In genomic region chr7:31092606-31093005, GRCh38 we compare ENCODE assay signal across 27 cellular contexts. TPM values are rescaled to one million over a fixed set of nuclear protein-coding genes. Genes with fewer than 3 reads are reported as not detected.
DNase-seq lines count a peak whose midpoint lies in the region; ATAC-seq, FAIRE-seq and TF ChIP-seq lines count a peak whose summit lies in the region.
"Had no signal": no experiment of that assay in that cellular context is flagged by ENCODE, and none has a peak within 500 bp of the region (broad histone marks: within the 10 kb centered on the region; RNA-seq: fewer than 3 reads in every experiment).

No MANE protein-coding gene starts in this region.

- no peak overlapping the region for H3K9ac ChIP-seq in kidney (ENCODE audit: low read length in 2 of 2)
- H3K9ac ChIP-seq: BLaER1 treated with 17β-estradiol and CSF1 and Interleukin-3, amounts not matched to agents 10 nM and 100 nM had no signal

- H4K20me1 ChIP-seq in OCI-LY7 (ENCODE audit: insufficient read depth, low read length): no peaks in the 10 kb centered on the region
- H4K20me1 ChIP-seq: BLaER1 treated with 17β-estradiol and CSF1 and Interleukin-3, amounts not matched to agents 10 nM and 100 nM had no signal

- no peak for FAIRE-seq in kidney (lab: Jason Lieb, UNC)
- FAIRE-seq: A549, D721Med, GM12878, GM19239, H54 had no signal

- TF ChIP-seq CTCF in left ventricle myocardium inferior (IDR thresholded peaks at IDR 0.05; ENCODE audit: borderline replicate concordance) (no peak), kidney (IDR thresholded peaks at IDR 0.05; ENCODE audit: borderline replicate concordance, extremely low read depth, insufficient read depth) (no peak), upper lobe of right lung (IDR thresholded peaks at IDR 0.05) (no peak), uterus (IDR thresholded peaks at IDR 0.05) (no peak), OCI-LY7 (conservative IDR thresholded peaks at IDR 0.05; ENCODE audit: low read length) (no peak)

- no peak for TF ChIP-seq POLR2A in uterus (IDR thresholded peaks at IDR 0.05)

- no TSS peak for BruUV-seq in OCI-LY7 (replicated peaks; lab: Mats Ljungman, UMichigan)

- DNase-seq in cardiac septum (ENCODE audit: low spot score): peak; percentile 3
- DNase-seq in left ventricle myocardium inferior: no peak
- peak; percentile 18 for DNase-seq in kidney
- DNase-seq in posterior vena cava (ENCODE audit: low spot score): peak; percentile 61
- peak; percentile 9 for DNase-seq in upper lobe of right lung
- DNase-seq in putamen (ENCODE audit: low spot score): no peak
- DNase-seq in uterus: no peak
- no peak for DNase-seq in OCI-LY7 (ENCODE audit: low spot score)
- DNase-seq: 8988T; ACHN; AML-193; BE2C; CD8-positive, alpha-beta memory T cell; DMS 273 treated with DMSO at 0.1 percent for 48 hours; DMS79; EL; GDM1; GOT3; HCEC 1CT had no signal

- intact Hi-C loops in cardiac septum (cut with DNase I) (no loop called here), left ventricle myocardium inferior (cut with micrococcal nuclease) (no loop called here), kidney (cut with DNase I) (no loop called here), posterior vena cava (cut with DNase I) (no loop called here), upper lobe of right lung (cut with DNase I) (no loop called here), uterus (cut with DNase I; ENCODE audit: low total_unique reads) (no loop called here), OCI-LY7 (cut with micrococcal nuclease; ENCODE audit: unreplicated experiment) (no loop called here)

- peaks cover 10% of the 10 kb centered on the region for H3K36me3 ChIP-seq in left ventricle myocardium inferior
- H3K36me3 ChIP-seq in kidney (ENCODE audit: control insufficient read depth in 1 of 2, insufficient read depth in 2 of 2, low read length in 2 of 2): no peaks in the 10 kb centered on the region
- no peaks in the 10 kb centered on the region for H3K36me3 ChIP-seq in upper lobe of right lung
- no peaks in the 10 kb centered on the region for H3K36me3 ChIP-seq in uterus
- H3K36me3 ChIP-seq in OCI-LY7 (ENCODE audit: insufficient read depth, low read length): no peaks in the 10 kb centered on the region
- H3K36me3 ChIP-seq: BE2C; BLaER1 treated with 17β-estradiol and CSF1 and Interleukin-3, amounts not matched to agents 10 nM and 100 nM had no signal

- no peaks in the 10 kb centered on the region for H3K79me2 ChIP-seq in OCI-LY7 (ENCODE audit: insufficient read depth, low read depth, low read length)

- H3K4me3 ChIP-seq in left ventricle myocardium inferior (no peak overlapping the region), kidney (ENCODE audit: low read length in 2 of 2) (no peak overlapping the region), upper lobe of right lung (no peak overlapping the region), uterus (no peak overlapping the region), OCI-LY7 (ENCODE audit: low read depth, low read length, poor library complexity, severe bottlenecking) (no peak overlapping the region)
- H3K4me3 ChIP-seq: A549; BLaER1 treated with 17β-estradiol and CSF1 and Interleukin-3, amounts not matched to agents 10 nM and 100 nM; GM12878 had no signal

- H3K9me3 ChIP-seq in left ventricle myocardium inferior (replicated peaks) (no peaks in the 10 kb centered on the region), kidney (ENCODE audit: control insufficient read depth in 1 of 2, low read length in 2 of 2) (no peaks in the 10 kb centered on the region), upper lobe of right lung (no peaks in the 10 kb centered on the region), uterus (no peaks in the 10 kb centered on the region), OCI-LY7 (ENCODE audit: low read length) (no peaks in the 10 kb centered on the region)
- H3K9me3 ChIP-seq: A549; BE2C; BLaER1 treated with 17β-estradiol and CSF1 and Interleukin-3, amounts not matched to agents 10 nM and 100 nM had no signal

- H3K27me3 ChIP-seq in left ventricle myocardium inferior (ENCODE audit: low read depth): peaks cover 61% of the 10 kb centered on the region
- no peaks in the 10 kb centered on the region for H3K27me3 ChIP-seq in upper lobe of right lung
- H3K27me3 ChIP-seq in uterus: no peaks in the 10 kb centered on the region
- H3K27me3 ChIP-seq: BE2C; BLaER1 treated with 17β-estradiol and CSF1 and Interleukin-3, amounts not matched to agents 10 nM and 100 nM had no signal

- H3K9me2 ChIP-seq in OCI-LY7 (ENCODE audit: insufficient read depth, low read length): no peaks in the 10 kb centered on the region

- POLR2A ChIA-PET in OCI-LY7 (lab: Charles Lee): interaction anchor here (0.7 kb wide), 1 partner anchor 72 kb away, joined by 4 read pairs; no protein-coding TSS in a partner anchor

- no peaks in the 10 kb centered on the region for H3K4me1 ChIP-seq in left ventricle myocardium inferior
- H3K4me1 ChIP-seq in kidney (ENCODE audit: control insufficient read depth in 1 of 2, insufficient read depth in 1 of 2, low read depth in 1 of 2, low read length in 2 of 2): no peaks in the 10 kb centered on the region
- H3K4me1 ChIP-seq in upper lobe of right lung: no peaks in the 10 kb centered on the region
- H3K4me1 ChIP-seq in uterus: no peaks in the 10 kb centered on the region
- H3K4me1 ChIP-seq in OCI-LY7 (ENCODE audit: insufficient read depth, low read length, poor library complexity, severe bottlenecking): no peaks in the 10 kb centered on the region
- H3K4me1 ChIP-seq: A549; BE2C; BLaER1 treated with 17β-estradiol and CSF1 and Interleukin-3, amounts not matched to agents 10 nM and 100 nM had no signal

- ATAC-seq in upper lobe of right lung: no peak
- ATAC-seq: A549, GM12878 had no signal

- CTCF ChIA-PET in OCI-LY7 (lab: Charles Lee; ENCODE audit: unreplicated experiment): no interaction called here

- H3K27ac ChIP-seq in left ventricle myocardium inferior (replicated peaks) (no peak overlapping the region), kidney (ENCODE audit: low read depth in 2 of 2, low read length in 2 of 2) (no peak overlapping the region), upper lobe of right lung (no peak overlapping the region), uterus (no peak overlapping the region), OCI-LY7 (ENCODE audit: low read depth, low read length, poor library complexity, severe bottlenecking) (no peak overlapping the region)
- H3K27ac ChIP-seq: A549; BLaER1 treated with 17β-estradiol and CSF1 and Interleukin-3, amounts not matched to agents 10 nM and 100 nM had no signal

- no peak overlapping the region for H2AFZ ChIP-seq in OCI-LY7 (ENCODE audit: low read length)

- H3K4me2 ChIP-seq in OCI-LY7 (ENCODE audit: low read length): no peak overlapping the region
- H3K4me2 ChIP-seq: A549; BLaER1 treated with 17β-estradiol and CSF1 and Interleukin-3, amounts not matched to agents 10 nM and 100 nM had no signal

RNA-seq across cellular contexts. Expression of gene ADCYAP1R1, which starts 40.5 kb away (rescaled TPM):
- total RNA-seq in cardiac septum (1.4 TPM), left ventricle myocardium inferior (2.5 TPM), kidney (not detected), posterior vena cava (1 to 10 TPM; 1.8 to 4.3 TPM), upper lobe of right lung (1.8 TPM), uterus (10 to 100 TPM in 1 of 4 donors, 1 to 10 TPM in 3; 3.1 to 22.0 (median 6.7) TPM), OCI-LY7 (2022) (not detected in 2 replicates)
- not detected for polyA plus RNA-seq in kidney (ENCODE audit: insufficient read depth, low read depth, low replicate concordance)
- not detected in 2 replicates for total RNA-seq in OCI-LY7 (2014; rRNA removed; shearing (Covaris generic))
- total RNA-seq: CD4-positive, alpha-beta T cell; CD8-positive, alpha-beta memory T cell; GM12878 had no signal
- polyA plus RNA-seq: CD14-positive monocyte; CD8-positive, alpha-beta memory T cell; GM12878 had no signal

Comparison
In these comparisons a context has a peak if more than half of its experiments do, and no peak if none do; other contexts are left out.
1. DNase-seq: peak in cardiac septum (single experiment), kidney (single experiment), posterior vena cava (single experiment) and upper lobe of right lung (single experiment); none in left ventricle myocardium inferior (single experiment), putamen (single experiment), uterus (0 of 2) and OCI-LY7 (single experiment).